15 cellular contexts compared by ENCODE assay signal in genomic region chr13:110302154-110302553, GRCh38. TPM values are rescaled to one million over a fixed set of nuclear protein-coding genes. Genes with fewer than 3 reads are reported as not detected.
DNase-seq lines count a peak whose midpoint lies in the region; ATAC-seq and TF ChIP-seq lines count a peak whose summit lies in the region.
"Had no signal": no experiment of that assay in that cellular context is flagged by ENCODE, and none has a peak within 500 bp of the region (broad histone marks: within the 10 kb centered on the region; RNA-seq: fewer than 3 reads in every experiment).

No MANE protein-coding gene starts in this region.

- H3K36me3 ChIP-seq in mesodermal cell (ENCODE audit: control insufficient read depth, insufficient read depth, low read length) (peaks cover 73% of the 10 kb centered on the region), spleen (no peaks in the 10 kb centered on the region)
- H3K36me3 ChIP-seq: cardiac muscle cell had no signal

- H3K4me1 Mint-ChIP-seq in HFFc6 (ENCODE audit: low read depth), result peaks cover 62% of the 10 kb centered on the region
- H3K4me1 Mint-ChIP-seq in endothelial cell (ENCODE audit: unreplicated experiment), result peaks cover 81% of the 10 kb centered on the region
- H3K4me1 Mint-ChIP-seq: natural killer cell had no signal

- no peaks in the 10 kb centered on the region for H3K27me3 Mint-ChIP-seq in HFFc6 (ENCODE audit: insufficient read depth)
- peaks cover 9% of the 10 kb centered on the region for H3K27me3 Mint-ChIP-seq in endothelial cell (ENCODE audit: unreplicated experiment)

- H3K4me3 Mint-ChIP-seq in HFFc6, result peak overlapping the region; percentile 61
- peak overlapping the region; percentile 96 for H3K4me3 Mint-ChIP-seq in endothelial cell (ENCODE audit: unreplicated experiment)
- H3K4me3 Mint-ChIP-seq: activated naive CD8-positive, alpha-beta T cell; natural killer cell; T-helper 17 cell had no signal

- CTCF ChIA-PET in HEK293T (lab: Yijun Ruan, JAX), result no interaction called here

- H3K27ac ChIP-seq in mesodermal cell (ENCODE audit: low read depth, low read length, severe bottlenecking) (peak overlapping the region; percentile 65), spleen (peak overlapping the region in 6 of 8 donors; percentile 51 to 87 (median 85))
- H3K27ac ChIP-seq: cardiac muscle cell had no signal

- 93 to 94% methylated on average over 6 to 7 of the region's 7 CpGs for WGBS in mesodermal cell (ENCODE audit: insufficient coverage in 2 of 2), 2 experiments
- WGBS in spleen, 5 donors, result 68 to 72% (median 71%) methylated on average over 7 of the region's 7 CpGs

- no peak for TF ChIP-seq POLR2A in spleen (IDR thresholded peaks at IDR 0.05)

- ATAC-seq in HG03342 (IDR thresholded peaks at IDR 0.05; ENCODE audit: unreplicated experiment), result no peak
- ATAC-seq: natural killer cell, T-helper 17 cell had no signal

- H3K27ac Mint-ChIP-seq in HFFc6 (peak overlapping the region; percentile 82), endothelial cell (ENCODE audit: unreplicated experiment) (peak overlapping the region; percentile 92)
- H3K27ac Mint-ChIP-seq: activated naive CD8-positive, alpha-beta T cell; natural killer cell; T-helper 17 cell had no signal

- H3K36me3 Mint-ChIP-seq in HFFc6 (ENCODE audit: low read depth) (peaks cover 19% of the 10 kb centered on the region), endothelial cell (ENCODE audit: low read depth, unreplicated experiment) (peaks cover 52% of the 10 kb centered on the region)
- H3K36me3 Mint-ChIP-seq: activated naive CD8-positive, alpha-beta T cell had no signal

- no peak for DNase-seq in HFFc6
- no peak for DNase-seq in endothelial cell (ENCODE audit: low spot score)
- DNase-seq in spleen, result no peak
- no peak for DNase-seq in KG1 (lab: John Stamatoyannopoulos, UW)
- no peak for DNase-seq in globus pallidus (ENCODE audit: low spot score)
- no peak for DNase-seq in HEK293T (ENCODE audit: extremely low spot score)
- DNase-seq: activated T-cell treated with anti-CD3 and anti-CD28 coated beads for 4 hours, GOT3, natural killer cell, NCI-H1436 treated with DMSO at 0.1 percent for 48 hours, T-helper 17 cell had no signal

- POLR2A ChIA-PET in HEK293T (lab: Yijun Ruan, JAX), result interaction anchor here (1.1 kb wide), 1 partner anchor 86 kb away, joined by 3 read pairs; no protein-coding TSS in a partner anchor

- intact Hi-C loops in spleen (cut with DNase I; ENCODE audit: low total_unique reads), result loop anchor here (10.0 kb wide), 1 partner anchor 113 kb away; no protein-coding TSS in a partner anchor

- H3K9me3 Mint-ChIP-seq in HFFc6 (no peaks in the 10 kb centered on the region), endothelial cell (ENCODE audit: unreplicated experiment) (no peaks in the 10 kb centered on the region)
- H3K9me3 Mint-ChIP-seq: natural killer cell had no signal

- no peaks in the 10 kb centered on the region for H3K9me3 ChIP-seq in mesodermal cell (ENCODE audit: control insufficient read depth, low read length)
- no peaks in the 10 kb centered on the region for H3K9me3 ChIP-seq in spleen

- H3K4me3 ChIP-seq in mesodermal cell (ENCODE audit: extremely low read depth, insufficient read depth, low read length, poor library complexity, severe bottlenecking) (no peak overlapping the region), spleen (peak overlapping the region in 3 of 8 donors; percentile 0 to 73 (median 7))
- H3K4me3 ChIP-seq: cardiac muscle cell had no signal

- H3K27me3 ChIP-seq in spleen (replicated peaks in 1 of 7), result peaks cover 0 to 65% (median 13%) of the 10 kb centered on the region in 7 donors

- H3K4me1 ChIP-seq in mesodermal cell (ENCODE audit: control insufficient read depth, insufficient read depth, low read length, poor library complexity, severe bottlenecking) (peaks cover 58% of the 10 kb centered on the region), spleen (peaks cover 4 to 53% (median 19%) of the 10 kb centered on the region in 6 donors)

- no peak for TF ChIP-seq CTCF in HFFc6 (IDR thresholded peaks at IDR 0.05)
- TF ChIP-seq CTCF in endothelial cell (IDR thresholded peaks at IDR 0.05; ENCODE audit: unreplicated experiment), result no peak
- TF ChIP-seq CTCF in spleen (IDR thresholded peaks at IDR 0.05 in 8 of 11, conservative IDR thresholded peaks at IDR 0.05 in 3 of 11), result no peak

TF ChIP-seq in HEK293T, 16 proteins besides CTCF, POLR2A, EP300 and RAD21:
- no peak for TF ChIP-seq TARDBP (IDR thresholded peaks at IDR 0.05)
- TF ChIP-seq FOXM1 (IDR thresholded peaks at IDR 0.05; ENCODE audit: borderline replicate concordance), result no peak
- TF ChIP-seq NFRKB (IDR thresholded peaks at IDR 0.05), result no peak
- TF ChIP-seq FOXA1 (IDR thresholded peaks at IDR 0.05), result no peak
- no peak for TF ChIP-seq PKNOX1 (IDR thresholded peaks at IDR 0.05)
- no peak for TF ChIP-seq SP1 (IDR thresholded peaks at IDR 0.05)
- TF ChIP-seq ELF4 (IDR thresholded peaks at IDR 0.05), result no peak
- no peak for TF ChIP-seq FOXK2 (IDR thresholded peaks at IDR 0.05)
- TF ChIP-seq ZNF384 (IDR thresholded peaks at IDR 0.05), result no peak
- no peak for TF ChIP-seq CTBP1 (IDR thresholded peaks at IDR 0.05; ENCODE audit: borderline replicate concordance)
- no peak for TF ChIP-seq LEF1 (IDR thresholded peaks at IDR 0.05; ENCODE audit: borderline replicate concordance)
- no peak for TF ChIP-seq ARNT (IDR thresholded peaks at IDR 0.05)
- no peak for TF ChIP-seq HDGF (IDR thresholded peaks at IDR 0.05; ENCODE audit: borderline replicate concordance)
- no peak for TF ChIP-seq L3MBTL2 (conservative IDR thresholded peaks at IDR 0.05)
- no peak for TF ChIP-seq BHLHE40 (IDR thresholded peaks at IDR 0.05; ENCODE audit: borderline replicate concordance)
- TF ChIP-seq SUZ12 (IDR thresholded peaks at IDR 0.05), result no peak

RNA-seq across cellular contexts. Expression of gene COL4A1, which starts 4.8 kb away (rescaled TPM):
- total RNA-seq in HFFc6 (2021; fragmentation: NEBNext Ultra II Directional; extraction: Animal tissue kit (Norgen Biotek cat#: 25700)), result 100 to 1,000 TPM; 137 to 328 (median 148) TPM
- total RNA-seq in endothelial cell (ENCODE audit: unreplicated experiment), result 2,720 TPM
- 570 TPM for polyA plus RNA-seq in mesodermal cell (2013, experiment 1 of 2)
- 588 TPM for polyA plus RNA-seq in mesodermal cell (2013, experiment 2 of 2)
- 100 to 1,000 TPM; 251 to 959 (median 365) TPM for total RNA-seq in spleen
- 10 to 100 TPM; 37.9 to 71.7 (median 61.5) TPM for polyA plus RNA-seq in spleen
- total RNA-seq: natural killer cell had no signal

RNA-seq across cellular contexts. Expression of gene COL4A2, which starts 4.9 kb away (rescaled TPM):
- 100 to 1,000 TPM; 202 to 327 (median 217) TPM for total RNA-seq in HFFc6 (2021; fragmentation: NEBNext Ultra II Directional; extraction: Animal tissue kit (Norgen Biotek cat#: 25700))
- total RNA-seq in endothelial cell (ENCODE audit: unreplicated experiment), result 1,556 TPM
- polyA plus RNA-seq in mesodermal cell (2013, experiment 1 of 2), result 583 TPM
- 545 TPM for polyA plus RNA-seq in mesodermal cell (2013, experiment 2 of 2)
- total RNA-seq in spleen, result 100 to 1,000 TPM; 296 to 712 (median 410) TPM
- 100 to 1,000 TPM in 1 of 3 donors, 10 to 100 TPM in 2; 52.6 to 116 (median 76.3) TPM for polyA plus RNA-seq in spleen
- total RNA-seq: natural killer cell had no signal
